1 cellular context compared by ENCODE assay signal in the genomic region with DNA sequence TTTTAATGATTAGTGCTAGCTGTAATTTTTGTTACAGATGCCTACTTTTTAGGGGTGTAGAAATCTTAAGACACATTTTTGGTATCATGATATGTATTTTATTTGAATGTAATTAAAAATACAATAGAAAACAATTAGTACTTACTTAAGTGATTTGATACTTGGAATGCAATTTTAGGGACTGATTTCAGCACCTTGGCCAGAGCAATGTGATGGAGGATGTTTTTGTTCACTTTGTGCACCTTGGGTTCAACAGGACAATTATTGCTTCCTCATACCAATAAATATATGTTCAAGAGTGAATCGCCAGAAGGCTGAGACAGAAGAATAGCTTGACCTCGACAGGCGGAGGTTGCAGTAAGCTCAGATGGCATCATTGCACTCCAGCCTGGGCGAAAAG.
A peak's percentile ranks its signal among the peaks of the same experiment; 100 is the strongest.
TF ChIP-seq lines count a peak whose summit lies in the region.

No MANE protein-coding gene starts in this region.

TF ChIP-seq in HepG2, 621 proteins besides CTCF, POLR2A, EP300 and RAD21 (continued from another document):
- TF ChIP-seq, protein P1, sequence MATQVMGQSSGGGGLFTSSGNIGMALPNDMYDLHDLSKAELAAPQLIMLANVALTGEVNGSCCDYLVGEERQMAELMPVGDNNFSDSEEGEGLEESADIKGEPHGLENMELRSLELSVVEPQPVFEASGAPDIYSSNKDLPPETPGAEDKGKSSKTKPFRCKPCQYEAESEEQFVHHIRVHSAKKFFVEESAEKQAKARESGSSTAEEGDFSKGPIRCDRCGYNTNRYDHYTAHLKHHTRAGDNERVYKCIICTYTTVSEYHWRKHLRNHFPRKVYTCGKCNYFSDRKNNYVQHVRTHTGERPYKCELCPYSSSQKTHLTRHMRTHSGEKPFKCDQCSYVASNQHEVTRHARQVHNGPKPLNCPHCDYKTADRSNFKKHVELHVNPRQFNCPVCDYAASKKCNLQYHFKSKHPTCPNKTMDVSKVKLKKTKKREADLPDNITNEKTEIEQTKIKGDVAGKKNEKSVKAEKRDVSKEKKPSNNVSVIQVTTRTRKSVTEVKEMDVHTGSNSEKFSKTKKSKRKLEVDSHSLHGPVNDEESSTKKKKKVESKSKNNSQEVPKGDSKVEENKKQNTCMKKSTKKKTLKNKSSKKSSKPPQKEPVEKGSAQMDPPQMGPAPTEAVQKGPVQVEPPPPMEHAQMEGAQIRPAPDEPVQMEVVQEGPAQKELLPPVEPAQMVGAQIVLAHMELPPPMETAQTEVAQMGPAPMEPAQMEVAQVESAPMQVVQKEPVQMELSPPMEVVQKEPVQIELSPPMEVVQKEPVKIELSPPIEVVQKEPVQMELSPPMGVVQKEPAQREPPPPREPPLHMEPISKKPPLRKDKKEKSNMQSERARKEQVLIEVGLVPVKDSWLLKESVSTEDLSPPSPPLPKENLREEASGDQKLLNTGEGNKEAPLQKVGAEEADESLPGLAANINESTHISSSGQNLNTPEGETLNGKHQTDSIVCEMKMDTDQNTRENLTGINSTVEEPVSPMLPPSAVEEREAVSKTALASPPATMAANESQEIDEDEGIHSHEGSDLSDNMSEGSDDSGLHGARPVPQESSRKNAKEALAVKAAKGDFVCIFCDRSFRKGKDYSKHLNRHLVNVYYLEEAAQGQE (IDR thresholded peaks at IDR 0.05; ENCODE audit: borderline replicate concordance in 1 of 2, low read depth in 1 of 2, low read length in 2 of 2): peak; percentile 32 to 91
- TF ChIP-seq PLRG1 (conservative IDR thresholded peaks at IDR 0.05) (no peak), ZNF367 (CRISPR knock-in tag; IDR thresholded peaks at IDR 0.05; ENCODE audit: borderline replicate concordance) (no peak), ZNF768 (CRISPR knock-in tag; IDR thresholded peaks at IDR 0.05) (no peak)
- TF ChIP-seq, protein P2, sequence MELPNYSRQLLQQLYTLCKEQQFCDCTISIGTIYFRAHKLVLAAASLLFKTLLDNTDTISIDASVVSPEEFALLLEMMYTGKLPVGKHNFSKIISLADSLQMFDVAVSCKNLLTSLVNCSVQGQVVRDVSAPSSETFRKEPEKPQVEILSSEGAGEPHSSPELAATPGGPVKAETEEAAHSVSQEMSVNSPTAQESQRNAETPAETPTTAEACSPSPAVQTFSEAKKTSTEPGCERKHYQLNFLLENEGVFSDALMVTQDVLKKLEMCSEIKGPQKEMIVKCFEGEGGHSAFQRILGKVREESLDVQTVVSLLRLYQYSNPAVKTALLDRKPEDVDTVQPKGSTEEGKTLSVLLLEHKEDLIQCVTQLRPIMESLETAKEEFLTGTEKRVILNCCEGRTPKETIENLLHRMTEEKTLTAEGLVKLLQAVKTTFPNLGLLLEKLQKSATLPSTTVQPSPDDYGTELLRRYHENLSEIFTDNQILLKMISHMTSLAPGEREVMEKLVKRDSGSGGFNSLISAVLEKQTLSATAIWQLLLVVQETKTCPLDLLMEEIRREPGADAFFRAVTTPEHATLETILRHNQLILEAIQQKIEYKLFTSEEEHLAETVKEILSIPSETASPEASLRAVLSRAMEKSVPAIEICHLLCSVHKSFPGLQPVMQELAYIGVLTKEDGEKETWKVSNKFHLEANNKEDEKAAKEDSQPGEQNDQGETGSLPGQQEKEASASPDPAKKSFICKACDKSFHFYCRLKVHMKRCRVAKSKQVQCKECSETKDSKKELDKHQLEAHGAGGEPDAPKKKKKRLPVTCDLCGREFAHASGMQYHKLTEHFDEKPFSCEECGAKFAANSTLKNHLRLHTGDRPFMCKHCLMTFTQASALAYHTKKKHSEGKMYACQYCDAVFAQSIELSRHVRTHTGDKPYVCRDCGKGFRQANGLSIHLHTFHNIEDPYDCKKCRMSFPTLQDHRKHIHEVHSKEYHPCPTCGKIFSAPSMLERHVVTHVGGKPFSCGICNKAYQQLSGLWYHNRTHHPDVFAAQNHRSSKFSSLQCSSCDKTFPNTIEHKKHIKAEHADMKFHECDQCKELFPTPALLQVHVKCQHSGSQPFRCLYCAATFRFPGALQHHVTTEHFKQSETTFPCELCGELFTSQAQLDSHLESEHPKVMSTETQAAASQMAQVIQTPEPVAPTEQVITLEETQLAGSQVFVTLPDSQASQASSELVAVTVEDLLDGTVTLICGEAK (IDR thresholded peaks at IDR 0.05): no peak
- TF ChIP-seq, protein P2 (CRISPR knock-in tag; IDR thresholded peaks at IDR 0.05): no peak
- TF ChIP-seq, protein P3, sequence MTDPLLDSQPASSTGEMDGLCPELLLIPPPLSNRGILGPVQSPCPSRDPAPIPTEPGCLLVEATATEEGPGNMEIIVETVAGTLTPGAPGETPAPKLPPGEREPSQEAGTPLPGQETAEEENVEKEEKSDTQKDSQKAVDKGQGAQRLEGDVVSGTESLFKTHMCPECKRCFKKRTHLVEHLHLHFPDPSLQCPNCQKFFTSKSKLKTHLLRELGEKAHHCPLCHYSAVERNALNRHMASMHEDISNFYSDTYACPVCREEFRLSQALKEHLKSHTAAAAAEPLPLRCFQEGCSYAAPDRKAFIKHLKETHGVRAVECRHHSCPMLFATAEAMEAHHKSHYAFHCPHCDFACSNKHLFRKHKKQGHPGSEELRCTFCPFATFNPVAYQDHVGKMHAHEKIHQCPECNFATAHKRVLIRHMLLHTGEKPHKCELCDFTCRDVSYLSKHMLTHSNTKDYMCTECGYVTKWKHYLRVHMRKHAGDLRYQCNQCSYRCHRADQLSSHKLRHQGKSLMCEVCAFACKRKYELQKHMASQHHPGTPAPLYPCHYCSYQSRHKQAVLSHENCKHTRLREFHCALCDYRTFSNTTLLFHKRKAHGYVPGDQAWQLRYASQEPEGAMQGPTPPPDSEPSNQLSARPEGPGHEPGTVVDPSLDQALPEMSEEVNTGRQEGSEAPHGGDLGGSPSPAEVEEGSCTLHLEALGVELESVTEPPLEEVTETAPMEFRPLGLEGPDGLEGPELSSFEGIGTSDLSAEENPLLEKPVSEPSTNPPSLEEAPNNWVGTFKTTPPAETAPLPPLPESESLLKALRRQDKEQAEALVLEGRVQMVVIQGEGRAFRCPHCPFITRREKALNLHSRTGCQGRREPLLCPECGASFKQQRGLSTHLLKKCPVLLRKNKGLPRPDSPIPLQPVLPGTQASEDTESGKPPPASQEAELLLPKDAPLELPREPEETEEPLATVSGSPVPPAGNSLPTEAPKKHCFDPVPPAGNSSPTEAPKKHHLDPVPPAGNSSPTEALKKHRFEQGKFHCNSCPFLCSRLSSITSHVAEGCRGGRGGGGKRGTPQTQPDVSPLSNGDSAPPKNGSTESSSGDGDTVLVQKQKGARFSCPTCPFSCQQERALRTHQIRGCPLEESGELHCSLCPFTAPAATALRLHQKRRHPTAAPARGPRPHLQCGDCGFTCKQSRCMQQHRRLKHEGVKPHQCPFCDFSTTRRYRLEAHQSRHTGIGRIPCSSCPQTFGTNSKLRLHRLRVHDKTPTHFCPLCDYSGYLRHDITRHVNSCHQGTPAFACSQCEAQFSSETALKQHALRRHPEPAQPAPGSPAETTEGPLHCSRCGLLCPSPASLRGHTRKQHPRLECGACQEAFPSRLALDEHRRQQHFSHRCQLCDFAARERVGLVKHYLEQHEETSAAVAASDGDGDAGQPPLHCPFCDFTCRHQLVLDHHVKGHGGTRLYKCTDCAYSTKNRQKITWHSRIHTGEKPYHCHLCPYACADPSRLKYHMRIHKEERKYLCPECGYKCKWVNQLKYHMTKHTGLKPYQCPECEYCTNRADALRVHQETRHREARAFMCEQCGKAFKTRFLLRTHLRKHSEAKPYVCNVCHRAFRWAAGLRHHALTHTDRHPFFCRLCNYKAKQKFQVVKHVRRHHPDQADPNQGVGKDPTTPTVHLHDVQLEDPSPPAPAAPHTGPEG (CRISPR knock-in tag; IDR thresholded peaks at IDR 0.05): no peak
TF ChIP-seq in HepG2: peak in this region for 2.
